In the genomic region with DNA sequence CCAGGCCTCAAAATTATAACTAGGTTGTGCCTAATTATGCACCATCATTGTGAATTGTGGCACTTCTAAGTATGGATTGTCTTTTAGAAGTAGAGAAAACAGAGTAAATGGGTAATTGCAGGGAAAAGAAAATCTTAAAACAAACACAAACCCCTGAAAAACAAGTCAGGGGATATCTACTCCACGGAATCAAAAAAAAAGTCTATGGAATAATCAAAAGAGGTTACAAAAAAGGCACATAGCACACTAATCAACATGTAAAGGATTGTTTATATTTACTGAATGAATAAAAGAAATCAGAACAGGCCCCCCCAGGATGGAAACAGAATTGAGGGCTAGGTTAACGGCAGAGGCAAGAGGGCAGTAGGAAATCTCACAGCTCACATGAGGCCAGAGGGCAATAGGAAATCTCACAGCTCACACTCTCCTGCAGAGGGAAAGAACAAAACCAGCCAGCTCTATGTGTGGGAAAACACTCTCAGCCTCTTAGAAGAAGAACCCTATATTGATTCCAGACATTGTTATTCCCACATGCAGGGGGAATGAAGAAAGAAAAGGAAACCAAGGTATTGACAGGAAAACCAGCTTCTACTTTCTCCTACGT, we compare ENCODE assay signal across 15 cellular contexts.
A peak's percentile ranks its signal among the peaks of the same experiment; 100 is the strongest.
DNase-seq lines count a peak whose midpoint lies in the region; ATAC-seq, FAIRE-seq and TF ChIP-seq lines count a peak whose summit lies in the region.
"Had no signal": no experiment of that assay in that cellular context is flagged by ENCODE, and none has a peak within 500 bp of the region (broad histone marks: within the 10 kb centered on the region; RNA-seq: fewer than 3 reads in every experiment).

No MANE protein-coding gene starts in this region.

- H3K4me3 Mint-ChIP-seq in GM23338 = no peak overlapping the region
- H3K4me3 Mint-ChIP-seq: activated naive CD8-positive, alpha-beta T cell; IgD-negative memory B cell had no signal

- ATAC-seq in GM23338 (no peak), SK-N-SH treated with all-trans-retinoic acid at 6 μM for 48 hours (peak; percentile 26; the same call in 2 of the 3 replicates), HG03039 (IDR thresholded peaks at IDR 0.05; ENCODE audit: unreplicated experiment) (no peak), esophagus mucosa (no peak)

- no peak for DNase-seq in GM23338 (ENCODE audit: low spot score)
- no peak for DNase-seq in hepatocyte (ENCODE audit: low spot score)
- no peak for DNase-seq in GM12892 (ENCODE audit: insufficient read length)
- no peak for DNase-seq in T1000 (lab: John Stamatoyannopoulos, UW)
- DNase-seq: DMS 273 treated with DMSO at 0.1 percent for 48 hours; effector CD4-positive, alpha-beta T cell; left colon; NCI-H2081; posterior cingulate gyrus had no signal

- no peak overlapping the region; the same call in 1 of the 2 replicates for H3K27ac Mint-ChIP-seq in GM23338
- H3K27ac Mint-ChIP-seq: activated naive CD8-positive, alpha-beta T cell; IgD-negative memory B cell had no signal

- H3K9me3 ChIP-seq in hepatocyte (ENCODE audit: low read depth) = no peaks in the 10 kb centered on the region
- H3K9me3 ChIP-seq in skeletal muscle tissue (ENCODE audit: control insufficient read depth in 3 of 3, low read length in 3 of 3) = no peaks in the 10 kb centered on the region

- peaks cover 9% of the 10 kb centered on the region for H3K4me1 Mint-ChIP-seq in GM23338
- H3K4me1 Mint-ChIP-seq: IgD-negative memory B cell had no signal

- H2AFZ ChIP-seq in GM23338 = peak overlapping the region; percentile 78
- H2AFZ ChIP-seq in hepatocyte = no peak overlapping the region

- H3K79me2 ChIP-seq in GM23338 (replicated peaks; ENCODE audit: insufficient read depth) = no peaks in the 10 kb centered on the region
- H3K79me2 ChIP-seq in hepatocyte = no peaks in the 10 kb centered on the region

- H3K27ac ChIP-seq in GM23338 (ENCODE audit: low read depth) (no peak overlapping the region), hepatocyte (peak overlapping the region; percentile 67), skeletal muscle tissue (ENCODE audit: low read depth, low read length) (peak overlapping the region; percentile 29)

- no peak for FAIRE-seq in GM12892 (lab: Jason Lieb, UNC)

- H3K9me3 Mint-ChIP-seq in GM23338 = no peaks in the 10 kb centered on the region; the same call in 2 of the 3 replicates
- H3K9me3 Mint-ChIP-seq: IgD-negative memory B cell had no signal

- H3K27me3 ChIP-seq in GM23338 (ENCODE audit: insufficient read depth) (no peaks in the 10 kb centered on the region), hepatocyte (no peaks in the 10 kb centered on the region), skeletal muscle tissue (ENCODE audit: control insufficient read depth in 3 of 3, insufficient read depth in 3 of 3, low read length in 3 of 3) (no peaks in the 10 kb centered on the region)

- H3K36me3 ChIP-seq in GM23338 (ENCODE audit: insufficient read depth) (no peaks in the 10 kb centered on the region), hepatocyte (replicated peaks; ENCODE audit: insufficient read depth, low read depth) (no peaks in the 10 kb centered on the region), skeletal muscle tissue (ENCODE audit: control insufficient read depth in 3 of 3, insufficient read depth in 3 of 3, low read length in 3 of 3) (no peaks in the 10 kb centered on the region)

- no peak overlapping the region for H3K4me3 ChIP-seq in GM23338
- H3K4me3 ChIP-seq in hepatocyte = no peak overlapping the region
- no peak overlapping the region for H3K4me3 ChIP-seq in skeletal muscle tissue (ENCODE audit: low read length in 3 of 3)

- H3K4me1 ChIP-seq in GM23338 (ENCODE audit: insufficient read depth) = peaks cover 3% of the 10 kb centered on the region; the same call in 1 of the 2 replicates
- H3K4me1 ChIP-seq in hepatocyte (ENCODE audit: insufficient read depth) = peaks cover 10% of the 10 kb centered on the region
- H3K4me1 ChIP-seq in skeletal muscle tissue (ENCODE audit: control insufficient read depth in 3 of 3, insufficient read depth in 3 of 3, low read length in 3 of 3) = peaks cover 0 to 6% (median 0%) of the 10 kb centered on the region in 3 donors

- H3K9ac ChIP-seq in skeletal muscle tissue (ENCODE audit: low read depth in 1 of 3, low read length in 3 of 3) = no peak overlapping the region

- H3K4me2 ChIP-seq in GM23338 (no peak overlapping the region), hepatocyte (peak overlapping the region; percentile 26)

- TF ChIP-seq CTCF in GM23338 (conservative IDR thresholded peaks at IDR 0.05; ENCODE audit: low read depth in 2 of 2) = no peak
- no peak for TF ChIP-seq CTCF in hepatocyte (IDR thresholded peaks at IDR 0.05; ENCODE audit: poor library complexity)

- H3K27me3 Mint-ChIP-seq in GM23338 (ENCODE audit: insufficient read depth, low read depth, poor library complexity) = peaks cover 4% of the 10 kb centered on the region
- H3K27me3 Mint-ChIP-seq: activated naive CD8-positive, alpha-beta T cell had no signal

- no peaks in the 10 kb centered on the region for H3F3A ChIP-seq in GM23338 (replicated peaks; ENCODE audit: low read depth)

- WGBS in hepatocyte (ENCODE audit: low lambda C conversion rate, missing lambda C conversion rate) = 46% methylated on average over 3 of the region's 3 CpGs

- H3K36me3 Mint-ChIP-seq in GM23338 (ENCODE audit: low read depth) = no peaks in the 10 kb centered on the region
- H3K36me3 Mint-ChIP-seq: activated naive CD8-positive, alpha-beta T cell; IgD-negative memory B cell had no signal

- TF ChIP-seq POLR2A in GM12892 (IDR thresholded peaks at IDR 0.05; ENCODE audit: low read depth, low read length) = no peak

- H3K9me2 ChIP-seq in GM23338 (ENCODE audit: insufficient read depth) (no peaks in the 10 kb centered on the region), hepatocyte (replicated peaks; ENCODE audit: insufficient read depth) (no peaks in the 10 kb centered on the region)

- H4K20me1 ChIP-seq in GM23338 (replicated peaks; ENCODE audit: insufficient read depth) (no peaks in the 10 kb centered on the region), hepatocyte (ENCODE audit: insufficient read depth, poor library complexity, severe bottlenecking) (no peaks in the 10 kb centered on the region)

TF ChIP-seq in GM23338, 12 proteins besides CTCF, POLR2A, EP300 and RAD21 (continues in another document):
- TF ChIP-seq JUNB (IDR thresholded peaks at IDR 0.05; ENCODE audit: unreplicated experiment) = no peak

TF ChIP-seq in SK-N-SH treated with all-trans-retinoic acid at 6 μM for 48 hours, 23 proteins besides CTCF, POLR2A, EP300 and RAD21 (continues in another document):
- TF ChIP-seq ZNF565 (CRISPR knock-in tag; conservative IDR thresholded peaks at IDR 0.05; ENCODE audit: low read depth) (no peak), ZNF8 (CRISPR knock-in tag; IDR thresholded peaks at IDR 0.05) (no peak), PPARA (CRISPR knock-in tag; IDR thresholded peaks at IDR 0.05; ENCODE audit: borderline replicate concordance) (no peak), ISL1 (CRISPR knock-in tag; IDR thresholded peaks at IDR 0.05) (no peak), ZFP3 (CRISPR knock-in tag; IDR thresholded peaks at IDR 0.05) (no peak), ESRRG (CRISPR knock-in tag; IDR thresholded peaks at IDR 0.05) (no peak), SNAI2 (CRISPR knock-in tag; IDR thresholded peaks at IDR 0.05) (no peak), GLIS3 (CRISPR knock-in tag; IDR thresholded peaks at IDR 0.05) (no peak)
- TF ChIP-seq, protein P1, sequence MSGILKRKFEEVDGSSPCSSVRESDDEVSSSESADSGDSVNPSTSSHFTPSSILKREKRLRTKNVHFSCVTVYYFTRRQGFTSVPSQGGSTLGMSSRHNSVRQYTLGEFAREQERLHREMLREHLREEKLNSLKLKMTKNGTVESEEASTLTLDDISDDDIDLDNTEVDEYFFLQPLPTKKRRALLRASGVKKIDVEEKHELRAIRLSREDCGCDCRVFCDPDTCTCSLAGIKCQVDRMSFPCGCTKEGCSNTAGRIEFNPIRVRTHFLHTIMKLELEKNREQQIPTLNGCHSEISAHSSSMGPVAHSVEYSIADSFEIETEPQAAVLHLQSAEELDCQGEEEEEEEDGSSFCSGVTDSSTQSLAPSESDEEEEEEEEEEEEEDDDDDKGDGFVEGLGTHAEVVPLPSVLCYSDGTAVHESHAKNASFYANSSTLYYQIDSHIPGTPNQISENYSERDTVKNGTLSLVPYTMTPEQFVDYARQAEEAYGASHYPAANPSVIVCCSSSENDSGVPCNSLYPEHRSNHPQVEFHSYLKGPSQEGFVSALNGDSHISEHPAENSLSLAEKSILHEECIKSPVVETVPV (CRISPR knock-in tag; IDR thresholded peaks at IDR 0.05) = no peak
- TF ChIP-seq, protein P2, sequence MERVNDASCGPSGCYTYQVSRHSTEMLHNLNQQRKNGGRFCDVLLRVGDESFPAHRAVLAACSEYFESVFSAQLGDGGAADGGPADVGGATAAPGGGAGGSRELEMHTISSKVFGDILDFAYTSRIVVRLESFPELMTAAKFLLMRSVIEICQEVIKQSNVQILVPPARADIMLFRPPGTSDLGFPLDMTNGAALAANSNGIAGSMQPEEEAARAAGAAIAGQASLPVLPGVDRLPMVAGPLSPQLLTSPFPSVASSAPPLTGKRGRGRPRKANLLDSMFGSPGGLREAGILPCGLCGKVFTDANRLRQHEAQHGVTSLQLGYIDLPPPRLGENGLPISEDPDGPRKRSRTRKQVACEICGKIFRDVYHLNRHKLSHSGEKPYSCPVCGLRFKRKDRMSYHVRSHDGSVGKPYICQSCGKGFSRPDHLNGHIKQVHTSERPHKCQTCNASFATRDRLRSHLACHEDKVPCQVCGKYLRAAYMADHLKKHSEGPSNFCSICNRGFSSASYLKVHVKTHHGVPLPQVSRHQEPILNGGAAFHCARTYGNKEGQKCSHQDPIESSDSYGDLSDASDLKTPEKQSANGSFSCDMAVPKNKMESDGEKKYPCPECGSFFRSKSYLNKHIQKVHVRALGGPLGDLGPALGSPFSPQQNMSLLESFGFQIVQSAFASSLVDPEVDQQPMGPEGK (CRISPR knock-in tag; IDR thresholded peaks at IDR 0.05; ENCODE audit: borderline replicate concordance) = no peak
- TF ChIP-seq, protein P3, sequence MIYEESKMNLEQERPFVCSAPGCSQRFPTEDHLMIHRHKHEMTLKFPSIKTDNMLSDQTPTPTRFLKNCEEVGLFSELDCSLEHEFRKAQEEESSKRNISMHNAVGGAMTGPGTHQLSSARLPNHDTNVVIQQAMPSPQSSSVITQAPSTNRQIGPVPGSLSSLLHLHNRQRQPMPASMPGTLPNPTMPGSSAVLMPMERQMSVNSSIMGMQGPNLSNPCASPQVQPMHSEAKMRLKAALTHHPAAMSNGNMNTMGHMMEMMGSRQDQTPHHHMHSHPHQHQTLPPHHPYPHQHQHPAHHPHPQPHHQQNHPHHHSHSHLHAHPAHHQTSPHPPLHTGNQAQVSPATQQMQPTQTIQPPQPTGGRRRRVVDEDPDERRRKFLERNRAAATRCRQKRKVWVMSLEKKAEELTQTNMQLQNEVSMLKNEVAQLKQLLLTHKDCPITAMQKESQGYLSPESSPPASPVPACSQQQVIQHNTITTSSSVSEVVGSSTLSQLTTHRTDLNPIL (CRISPR knock-in tag; IDR thresholded peaks at IDR 0.05; ENCODE audit: low read depth) = no peak
